In genomic region chr20:50344232-50345071, GRCh38 we compare ENCODE assay signal across 9 cellular contexts.
A peak's percentile ranks its signal among the peaks of the same experiment; 100 is the strongest.
DNase-seq lines count a peak whose midpoint lies in the region; FAIRE-seq and TF ChIP-seq lines count a peak whose summit lies in the region.
"Had no signal": no experiment of that assay in that cellular context is flagged by ENCODE, and none has a peak within 500 bp of the region (broad histone marks: within the 10 kb centered on the region; RNA-seq: fewer than 3 reads in every experiment).

No MANE protein-coding gene starts in this region.

- intact Hi-C loops in adrenal gland (cut with DNase I): no loop called here

- H3K36me3 ChIP-seq in adrenal gland (replicated peaks in 1 of 2): no peaks in the 10 kb centered on the region
- no peaks in the 10 kb centered on the region for H3K36me3 ChIP-seq in liver (ENCODE audit: control insufficient read depth in 4 of 4, insufficient read depth in 3 of 4, low read depth in 1 of 4, low read length in 3 of 4)

- 86 to 91% (median 89%) methylated on average over 9 to 11 of the region's 11 CpGs for WGBS in adrenal gland, 4 donors
- 91% methylated on average over 11 of the region's 11 CpGs for WGBS in liver

- H3K27ac ChIP-seq in adrenal gland: peak overlapping the region in 1 of 5 donors; percentile 83
- H3K27ac ChIP-seq in liver (ENCODE audit: low read depth in 1 of 2, low read length in 2 of 2): no peak overlapping the region

- no peak overlapping the region for H3K9ac ChIP-seq in liver (ENCODE audit: low read depth in 1 of 2, low read length in 2 of 2)

- TF ChIP-seq POLR2A in adrenal gland (IDR thresholded peaks at IDR 0.05): no peak

- DNase-seq in GDM1 (lab: John Stamatoyannopoulos, UW) (peak; percentile 8), HuH-7 (ENCODE audit: low spot score) (peak; percentile 65), adrenal gland (no peak), activated gamma-delta T cell (lab: John Stamatoyannopoulos, UW) (no peak), iPS-NIHi11 (ENCODE audit: low spot score) (no peak), D721Med (ENCODE audit: insufficient read length, low spot score) (no peak)
- DNase-seq: activated CD4-positive, CD25-positive, alpha-beta regulatory T cell; NCI-H1048 had no signal

- H3K9me3 ChIP-seq in adrenal gland (replicated peaks in 1 of 3) (no peaks in the 10 kb centered on the region), liver (ENCODE audit: control insufficient read depth in 4 of 4, low read length in 3 of 4) (no peaks in the 10 kb centered on the region)

- H3K27me3 ChIP-seq in adrenal gland (no peaks in the 10 kb centered on the region), liver (ENCODE audit: control insufficient read depth in 4 of 4, insufficient read depth in 4 of 4, low read length in 3 of 4) (no peaks in the 10 kb centered on the region)

- no peak overlapping the region for H3K4me3 ChIP-seq in adrenal gland
- no peak overlapping the region for H3K4me3 ChIP-seq in liver (ENCODE audit: low read depth in 1 of 3, low read length in 3 of 3)

- no peak for FAIRE-seq in D721Med (lab: Jason Lieb, UNC)

- TF ChIP-seq CTCF in adrenal gland (IDR thresholded peaks at IDR 0.05) (peak in 4 of 6 experiments; percentile 6 to 29 (median 24)), liver (IDR thresholded peaks at IDR 0.05; ENCODE audit: low read depth, low read length, missing input control) (peak; percentile 22), D721Med (IDR thresholded peaks at IDR 0.05; ENCODE audit: insufficient read depth, missing control alignments) (no peak)

- TF ChIP-seq RAD21 in liver (IDR thresholded peaks at IDR 0.05): peak in 1 of 2 donors; percentile 69

- H3K4me1 ChIP-seq in adrenal gland (replicated peaks in 1 of 2) (peaks cover 15 to 39% of the 10 kb centered on the region in 2 donors), liver (ENCODE audit: control insufficient read depth in 4 of 4, insufficient read depth in 4 of 4, low read length in 3 of 4) (peaks cover 0 to 15% (median 7%) of the 10 kb centered on the region in 4 donors)

TF ChIP-seq in liver, 16 proteins besides CTCF, POLR2A, EP300 and RAD21:
- TF ChIP-seq HNF4A (conservative IDR thresholded peaks at IDR 0.05) (peak in 1 of 2 donors; percentile 39), JUND (IDR thresholded peaks at IDR 0.05) (no peak)

Comparison
In these comparisons a context has a peak if more than half of its experiments do, and no peak if none do; other contexts are left out.
1. DNase-seq: peak in GDM1 (single experiment) and HuH-7 (single experiment); none in adrenal gland (0 of 7), activated gamma-delta T cell (single experiment), iPS-NIHi11 (single experiment) and D721Med (single experiment).